ENCODE assay signal across 8 cellular contexts in genomic region chr2:32264422-32265149, GRCh38. TPM values are rescaled to one million over a fixed set of nuclear protein-coding genes. Genes with fewer than 3 reads are reported as not detected.
DNase-seq lines count a peak whose midpoint lies in the region; ATAC-seq and TF ChIP-seq lines count a peak whose summit lies in the region.

Gene NLRC4 (minus strand): TSS chr2:32264886. CDS start chr2:32256775, 8,111 bp downstream.

- 71 to 87% methylated on average over 7 of the region's 7 CpGs for WGBS in body of pancreas, 2 donors

- H3K36me3 Mint-ChIP-seq in chondrocyte (ENCODE audit: low read depth) = no peaks in the 10 kb centered on the region

- ATAC-seq in GM21360 (IDR thresholded peaks at IDR 0.05; ENCODE audit: unreplicated experiment) = peak; percentile 89
- peak; percentile 83 for ATAC-seq in HG03520 (IDR thresholded peaks at IDR 0.05; ENCODE audit: unreplicated experiment)
- no peak for ATAC-seq in body of pancreas

- no peak within 1 kb of the TSS for H3K4me3 Mint-ChIP-seq in chondrocyte (ENCODE audit: unreplicated experiment)

- no peak within 1 kb of the TSS for H3K27ac Mint-ChIP-seq in chondrocyte (ENCODE audit: unreplicated experiment)

- H3K9me3 Mint-ChIP-seq in chondrocyte (ENCODE audit: low read depth) = no peaks in the 10 kb centered on the region

- peaks cover 7% of the 10 kb centered on the region for H3K4me1 ChIP-seq in body of pancreas

- intact Hi-C loops in body of pancreas (cut with DNase I) = no loop called here

- H3K9me3 ChIP-seq in body of pancreas = no peaks in the 10 kb centered on the region

- DNase-seq in GF-D8 (lab: John Stamatoyannopoulos, UW) = peak; percentile 88
- peak in 1 of 4 donors; percentile 16 for DNase-seq in body of pancreas
- no peak for DNase-seq in mesenteric fat pad (ENCODE audit: low spot score)
- no peak for DNase-seq in G401 (ENCODE audit: low spot score)
- DNase-seq in chondrocyte (ENCODE audit: low spot score) = no peak
- no peak for DNase-seq in activated CD4-positive, alpha-beta T cell treated with anti-CD3 and anti-CD28 coated beads, Interleukin-2, amount 50 U/mL, for 4 hours

- H3K4me1 Mint-ChIP-seq in chondrocyte (ENCODE audit: low read depth) = no peaks in the 10 kb centered on the region

- no peak within 1 kb of the TSS for H3K4me3 ChIP-seq in body of pancreas

- in situ Hi-C loops in G401 (cut with HindIII; ENCODE audit: low sequenced_read_pairs) = no loop called here

- no peaks in the 10 kb centered on the region for H3K27me3 ChIP-seq in body of pancreas

- H3K27ac ChIP-seq in body of pancreas = peak within 1 kb of the TSS in 3 of 4 donors; percentile 14 to 52 (median 41)

- TF ChIP-seq POLR2A in body of pancreas (IDR thresholded peaks at IDR 0.05) = no peak

- no peaks in the 10 kb centered on the region for H3K36me3 ChIP-seq in body of pancreas (replicated peaks in 1 of 2; ENCODE audit: insufficient read depth in 1 of 2, low read depth in 2 of 2)

- peaks cover 3% of the 10 kb centered on the region for H3K27me3 Mint-ChIP-seq in chondrocyte (ENCODE audit: low read depth)

- TF ChIP-seq CTCF in body of pancreas (IDR thresholded peaks at IDR 0.05) = no peak
- no peak for TF ChIP-seq CTCF in chondrocyte (IDR thresholded peaks at IDR 0.05)

RNA-seq across cellular contexts. Expression of gene NLRC4, which starts in this region (rescaled TPM):
- total RNA-seq in body of pancreas (under 1 TPM in 1 of 2 donors, not detected in 1; 0.26 TPM), mesenteric fat pad (7.9 TPM), chondrocyte (not detected in 3 replicates)
- total RNA-seq in G401 (2014; rRNA removed; shearing (Covaris generic)) = not detected in 2 replicates
